8 cellular contexts compared by ENCODE assay signal in the genomic region with DNA sequence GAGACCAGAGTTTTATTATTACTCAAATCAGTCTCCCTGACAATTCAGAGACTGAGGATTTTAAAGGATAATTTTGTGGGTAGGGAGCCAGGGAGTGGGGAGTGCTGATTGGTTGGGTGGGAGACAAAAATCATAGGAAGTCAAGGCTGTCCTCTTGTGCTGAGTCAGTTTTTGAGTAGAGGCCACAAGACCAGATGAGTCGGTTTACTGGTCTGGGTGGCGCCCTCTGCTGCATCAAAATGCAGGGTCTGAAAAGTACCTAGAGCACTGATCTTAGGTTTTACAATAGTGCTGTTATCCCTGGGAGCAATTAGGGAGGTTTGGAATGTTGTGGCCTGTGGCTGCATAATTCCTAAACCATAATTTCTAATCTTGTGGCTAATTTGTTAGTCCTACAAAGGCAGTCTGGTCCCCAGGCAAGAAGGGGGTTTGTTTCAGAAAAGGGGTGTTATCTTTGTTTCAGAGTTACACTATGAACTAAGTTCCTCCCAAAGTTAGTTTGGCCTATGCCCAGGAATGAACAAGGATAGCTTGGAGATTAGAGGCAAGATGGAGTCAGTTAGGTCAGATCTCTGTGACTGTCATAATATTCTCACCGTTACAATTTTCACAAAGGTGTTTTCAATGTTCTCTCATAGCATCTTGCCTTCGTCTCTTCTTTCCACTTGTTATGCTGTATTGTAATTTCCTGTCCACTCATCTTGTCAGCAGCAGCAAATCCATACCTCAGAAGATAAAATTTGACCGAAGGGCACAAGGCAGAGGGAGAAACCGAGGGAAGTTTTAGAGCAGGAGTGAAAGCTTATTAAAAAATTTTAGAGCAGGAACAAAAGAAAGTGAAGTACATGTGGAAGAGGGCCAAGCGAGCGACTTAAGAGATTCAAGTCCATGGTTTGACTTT. TPM values are rescaled to one million over a fixed set of nuclear protein-coding genes. Genes with fewer than 3 reads are reported as not detected.
DNase-seq lines count a peak whose midpoint lies in the region; ATAC-seq and TF ChIP-seq lines count a peak whose summit lies in the region.

No MANE protein-coding gene starts in this region.

- no peak overlapping the region for H3K27ac ChIP-seq in coronary artery
- no peak overlapping the region for H3K27ac ChIP-seq in lung (ENCODE audit: low read depth in 1 of 2, low read length in 1 of 2)

- H3K4me1 ChIP-seq in lung (ENCODE audit: control insufficient read depth in 2 of 2, insufficient read depth in 2 of 2, low read length in 2 of 2), result peaks cover 5 to 28% of the 10 kb centered on the region in 2 donors

- ATAC-seq in activated CD4-positive, CD25-positive, alpha-beta regulatory T cell treated with anti-CD3 and anti-CD28 coated beads, Interleukin-2, amount 50 U/mL, for 24 hours, result peak; percentile 73 to 85
- ATAC-seq in lung (ENCODE audit: insufficient read depth, low FRiP score) (no peak), HG03521 (IDR thresholded peaks at IDR 0.05; ENCODE audit: unreplicated experiment) (no peak)

- peak; percentile 86 for DNase-seq in DMS53 (lab: John Stamatoyannopoulos, UW)
- peak; percentile 33 for DNase-seq in GOT3 (lab: John Stamatoyannopoulos, UW)
- peak; percentile 31 for DNase-seq in NCI-H1092 treated with DMSO at 0.1 percent for 48 hours (lab: John Stamatoyannopoulos, UW)
- DNase-seq in coronary artery (ENCODE audit: low spot score), result no peak
- DNase-seq in lung (ENCODE audit: low spot score), result peak; percentile 58
- DNase-seq in stimulated activated CD8-positive, alpha-beta memory T cell treated with anti-CD3 and anti-CD28 coated beads, Interleukin-4, amount 100 ng/mL, for 4 hours (ENCODE audit: low read depth in 2 of 2, low spot score in 1 of 2), result peak; percentile 7 to 37

- TF ChIP-seq CTCF in coronary artery (IDR thresholded peaks at IDR 0.05), result peak; percentile 35
- TF ChIP-seq CTCF in lung (IDR thresholded peaks at IDR 0.05; ENCODE audit: control extremely low read depth, extremely low read depth), result peak; percentile 5

- WGBS in lung, 2 donors, result 54 to 68% methylated on average over 8 of the region's 8 CpGs

- H3K9me3 ChIP-seq in lung (ENCODE audit: control insufficient read depth in 2 of 2, insufficient read depth in 1 of 2, low read length in 1 of 2), result no peaks in the 10 kb centered on the region

- H3K4me3 ChIP-seq in coronary artery, result no peak overlapping the region
- no peak overlapping the region for H3K4me3 ChIP-seq in lung

- no peaks in the 10 kb centered on the region for H3K36me3 ChIP-seq in lung (ENCODE audit: control insufficient read depth in 2 of 2, insufficient read depth in 2 of 2, low read length in 2 of 2)

- no peaks in the 10 kb centered on the region for H3K27me3 ChIP-seq in lung (ENCODE audit: control insufficient read depth, insufficient read depth)

RNA-seq across cellular contexts. Expression of a gene that starts 59.2 kb away (rescaled TPM):
- total RNA-seq in lung, result 100 to 1,000 TPM in 1 of 2 donors, 10 to 100 TPM in 1; 70.7 to 171 TPM
- polyA plus RNA-seq in lung, result 10 to 100 TPM; 39.7 to 61.7 TPM

Comparison
In these comparisons a context has a peak if more than half of its experiments do, and no peak if none do; other contexts are left out.
1. ATAC-seq: peak in activated CD4-positive, CD25-positive, alpha-beta regulatory T cell treated with anti-CD3 and anti-CD28 coated beads, Interleukin-2, amount 50 U/mL, for 24 hours (2 of 2); none in lung (single experiment) and HG03521 (single experiment).